In the genomic region with DNA sequence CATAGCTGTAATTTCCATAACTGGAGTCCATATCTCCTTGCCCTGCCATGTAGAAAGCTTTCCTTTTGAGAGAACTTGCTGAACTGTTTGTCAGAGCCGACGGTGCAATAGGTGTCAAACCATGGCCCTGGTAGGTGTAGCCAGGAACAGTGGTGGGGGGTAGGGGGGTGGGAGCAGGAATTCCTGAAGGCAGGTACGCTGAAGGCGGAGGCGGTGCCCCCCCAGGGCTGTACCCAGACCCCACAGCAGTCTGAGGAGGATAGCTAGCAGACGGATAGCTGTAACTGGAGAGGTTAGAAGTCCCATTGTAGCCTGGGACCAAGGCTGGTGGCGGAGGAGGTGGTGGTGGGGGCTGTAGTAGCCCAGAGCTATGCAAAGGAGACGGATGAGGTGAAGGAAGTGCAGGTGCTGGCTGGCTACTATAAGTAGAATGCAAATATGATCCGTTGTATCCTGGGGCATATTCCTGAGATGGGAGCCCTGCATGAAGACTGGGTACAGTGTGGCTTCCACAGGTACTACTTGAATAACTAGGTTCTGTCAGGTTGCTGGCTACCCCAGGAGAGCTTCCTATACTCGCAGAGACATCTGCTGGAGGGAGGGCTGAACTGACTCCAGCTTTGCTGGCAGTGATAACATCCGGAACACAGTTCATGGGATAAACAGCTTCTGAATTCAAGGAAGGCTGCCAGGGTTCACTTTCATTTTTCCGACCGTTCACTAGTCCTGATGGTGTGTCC, we compare ENCODE assay signal across 10 cellular contexts.
DNase-seq lines count a peak whose midpoint lies in the region; ATAC-seq and TF ChIP-seq lines count a peak whose summit lies in the region.
"Had no signal": no experiment of that assay in that cellular context is flagged by ENCODE, and none has a peak within 500 bp of the region (broad histone marks: within the 10 kb centered on the region; RNA-seq: fewer than 3 reads in every experiment).

No MANE protein-coding gene starts in this region.

- POLR2A ChIA-PET in CD8-positive, alpha-beta T cell (lab: Charles Lee), result no interaction called here

- no peaks in the 10 kb centered on the region for H3K27me3 ChIP-seq in CD8-positive, alpha-beta T cell (ENCODE audit: insufficient read depth, low read length)

- H3K9me3 Mint-ChIP-seq in CD8-positive, alpha-beta T cell, result peaks cover 5% of the 10 kb centered on the region
- H3K9me3 Mint-ChIP-seq: activated T-cell treated with anti-CD3 and anti-CD28 coated beads, Interleukin-2, amount 50 U/mL, for 4 hours had no signal

- DNase-seq in DMS53 (lab: John Stamatoyannopoulos, UW), result peak; percentile 57
- DNase-seq in DMS53 treated with DMSO at 0.1 percent for 48 hours (lab: John Stamatoyannopoulos, UW; ENCODE audit: unreplicated experiment), result no peak
- DNase-seq in NAMALWA (ENCODE audit: low spot score), result peak; percentile 31
- DNase-seq in fibroblast of mammary gland (ENCODE audit: low read depth), result peak; percentile 5
- no peak for DNase-seq in retinal pigment epithelial cell (ENCODE audit: low read depth)
- no peak for DNase-seq in AG08396 (ENCODE audit: low spot score)
- no peak for DNase-seq in activated CD4-positive, alpha-beta T cell treated with anti-CD3 and anti-CD28 coated beads, Interleukin-2, amount 50 U/mL, for 4 hours
- no peak for DNase-seq in CD8-positive, alpha-beta T cell
- DNase-seq: activated T-cell treated with anti-CD3 and anti-CD28 coated beads, Interleukin-2, amount 50 U/mL, for 4 hours had no signal

- H3K4me1 ChIP-seq in CD8-positive, alpha-beta T cell (ENCODE audit: insufficient read depth, low read length), result no peaks in the 10 kb centered on the region

- H3K27ac Mint-ChIP-seq in CD8-positive, alpha-beta T cell, result no peak overlapping the region

- H3K4me3 ChIP-seq in fibroblast of mammary gland (ENCODE audit: control insufficient read depth, low read depth, low read length) (no peak overlapping the region), retinal pigment epithelial cell (ENCODE audit: low read length) (no peak overlapping the region)
- H3K4me3 ChIP-seq in CD8-positive, alpha-beta T cell (ENCODE audit: low read depth, low read length), result no peak overlapping the region
- H3K4me3 ChIP-seq: mucosa of descending colon had no signal

- intact Hi-C loops in CD8-positive, alpha-beta T cell (cut with DNase I, micrococcal nuclease), result no loop called here

- no peak overlapping the region for H3K27ac ChIP-seq in CD8-positive, alpha-beta T cell (ENCODE audit: low read depth, low read length)

- H3K4me1 Mint-ChIP-seq in CD8-positive, alpha-beta T cell (ENCODE audit: low read depth), result no peaks in the 10 kb centered on the region

- no peak overlapping the region for H3K4me3 Mint-ChIP-seq in CD8-positive, alpha-beta T cell
- H3K4me3 Mint-ChIP-seq: activated T-cell treated with anti-CD3 and anti-CD28 coated beads, Interleukin-2, amount 50 U/mL, for 4 hours had no signal

- CTCF ChIA-PET in CD8-positive, alpha-beta T cell (lab: Charles Lee), result no interaction called here

- H3K9me3 ChIP-seq in CD8-positive, alpha-beta T cell (ENCODE audit: low read length), result no peaks in the 10 kb centered on the region
- H3K9me3 ChIP-seq: mucosa of descending colon had no signal

- no peaks in the 10 kb centered on the region for H3K27me3 Mint-ChIP-seq in CD8-positive, alpha-beta T cell (ENCODE audit: low read depth)

- no peaks in the 10 kb centered on the region for H3K36me3 ChIP-seq in CD8-positive, alpha-beta T cell (ENCODE audit: insufficient read depth, low read length)

- H3K36me3 Mint-ChIP-seq in CD8-positive, alpha-beta T cell, result no peaks in the 10 kb centered on the region

- TF ChIP-seq CTCF in fibroblast of mammary gland (conservative IDR thresholded peaks at IDR 0.05; ENCODE audit: control insufficient read depth, insufficient read depth, low read depth, low read length) (peak; percentile 8), retinal pigment epithelial cell (conservative IDR thresholded peaks at IDR 0.05; ENCODE audit: low read depth, low read length) (peak; percentile 34)
- no peak for TF ChIP-seq CTCF in CD8-positive, alpha-beta T cell (IDR thresholded peaks at IDR 0.05)

- no peak for ATAC-seq in CD8-positive, alpha-beta T cell
- ATAC-seq: activated T-cell treated with anti-CD3 and anti-CD28 coated beads, Interleukin-2, amount 50 U/mL, for 4 hours; mucosa of descending colon had no signal

Comparison
In these comparisons a context has a peak if more than half of its experiments do, and no peak if none do; other contexts are left out.
1. DNase-seq: peak in DMS53 (single experiment), NAMALWA (single experiment) and fibroblast of mammary gland (single experiment); none in DMS53 treated with DMSO at 0.1 percent for 48 hours (single experiment), retinal pigment epithelial cell (single experiment), AG08396 (single experiment), activated CD4-positive, alpha-beta T cell treated with anti-CD3 and anti-CD28 coated beads, Interleukin-2, amount 50 U/mL, for 4 hours (0 of 2) and CD8-positive, alpha-beta T cell (0 of 7).